ENCODE assay signal across 8 cellular contexts in genomic region chr2:119759451-119760236, GRCh38. TPM values are rescaled to one million over a fixed set of nuclear protein-coding genes. Genes with fewer than 3 reads are reported as not detected.
DNase-seq lines count a peak whose midpoint lies in the region; ATAC-seq and TF ChIP-seq lines count a peak whose summit lies in the region.

PTPN4 (plus strand) TSS chr2:119759922; CDS start chr2:119809854, 49,932 bp downstream.

- H3K9me3 Mint-ChIP-seq in activated CD4-positive, alpha-beta T cell treated with anti-CD3 and anti-CD28 coated beads, Interleukin-2, amount 10 ng/mL, durations not matched to agents 7 days and 5 days = no peaks in the 10 kb centered on the region

- ATAC-seq in GM19328 (IDR thresholded peaks at IDR 0.05; ENCODE audit: unreplicated experiment) = peak; percentile 96
- ATAC-seq in HG03520 (IDR thresholded peaks at IDR 0.05; ENCODE audit: unreplicated experiment) = peak; percentile 95

- POLR2A ChIA-PET in activated CD4-positive, alpha-beta T cell treated with anti-CD3 and anti-CD28 coated beads, Interleukin-2, amount 10 ng/mL, durations not matched to agents 7 days and 5 days (lab: Charles Lee) = interaction anchor here (0.6 to 0.7 kb wide), 4 partner anchors 10 to 624 kb away, joined by 3 read pairs; no protein-coding TSS in a partner anchor

- peaks cover 39% of the 10 kb centered on the region for H3K4me1 ChIP-seq in BLaER1

- no peaks in the 10 kb centered on the region for H3K9me3 ChIP-seq in BLaER1

- peak; percentile 98 for DNase-seq in NCI-H69 (lab: John Stamatoyannopoulos, UW)
- peak; percentile 97 for DNase-seq in activated CD4-positive, alpha-beta T cell treated with anti-CD3 and anti-CD28 coated beads, Interleukin-2, amount 10 ng/mL, durations not matched to agents 7 days and 5 days
- peak; percentile 96 for DNase-seq in coronary artery (ENCODE audit: low spot score)
- DNase-seq in stimulated activated CD4-positive, alpha-beta T cell treated with anti-CD3 and anti-CD28 coated beads, Interleukin-1b, Interleukin-23, amount 100 ng/mL, for 4 hours (ENCODE audit: low read depth in 2 of 2) = peak; percentile 86 to 90

- peaks cover 41% of the 10 kb centered on the region for H3K4me1 Mint-ChIP-seq in activated CD4-positive, alpha-beta T cell treated with anti-CD3 and anti-CD28 coated beads, Interleukin-2, amount 10 ng/mL, durations not matched to agents 7 days and 5 days

- peak within 1 kb of the TSS; percentile 94 for H3K27ac Mint-ChIP-seq in activated CD4-positive, alpha-beta T cell treated with anti-CD3 and anti-CD28 coated beads, Interleukin-2, amount 10 ng/mL, durations not matched to agents 7 days and 5 days

- H3K4me3 Mint-ChIP-seq in activated CD4-positive, alpha-beta T cell treated with anti-CD3 and anti-CD28 coated beads, Interleukin-2, amount 10 ng/mL, durations not matched to agents 7 days and 5 days = peak within 1 kb of the TSS; percentile 92

- H3K9ac ChIP-seq in BLaER1 = peak within 1 kb of the TSS; percentile 89

- TF ChIP-seq CTCF in coronary artery (IDR thresholded peaks at IDR 0.05) = no peak

- CTCF ChIA-PET in activated CD4-positive, alpha-beta T cell treated with anti-CD3 and anti-CD28 coated beads, Interleukin-2, amount 10 ng/mL, durations not matched to agents 7 days and 5 days (lab: Charles Lee) = interaction anchor here (0.6 to 1.0 kb wide), 2 partner anchors 10 to 56 kb away, joined by 3 read pairs; no protein-coding TSS in a partner anchor

- H3K27ac ChIP-seq in BLaER1 = peak within 1 kb of the TSS; percentile 91
- H3K27ac ChIP-seq in coronary artery = peak within 1 kb of the TSS; percentile 72 to 90
- peak within 1 kb of the TSS; percentile 94 for H3K27ac ChIP-seq in layer of hippocampus (ENCODE audit: low read depth, low read length)

- H3K4me3 ChIP-seq in BLaER1 (peak within 1 kb of the TSS; percentile 93), coronary artery (peak within 1 kb of the TSS; percentile 86)

- H3K4me2 ChIP-seq in BLaER1 = peak within 1 kb of the TSS; percentile 90

- no peaks in the 10 kb centered on the region for H3K36me3 ChIP-seq in BLaER1

- H3K36me3 Mint-ChIP-seq in activated CD4-positive, alpha-beta T cell treated with anti-CD3 and anti-CD28 coated beads, Interleukin-2, amount 10 ng/mL, durations not matched to agents 7 days and 5 days (ENCODE audit: low read depth) = peaks cover 1% of the 10 kb centered on the region

- peaks cover 1% of the 10 kb centered on the region for H3K27me3 Mint-ChIP-seq in activated CD4-positive, alpha-beta T cell treated with anti-CD3 and anti-CD28 coated beads, Interleukin-2, amount 10 ng/mL, durations not matched to agents 7 days and 5 days

- H3K27me3 ChIP-seq in BLaER1 = no peaks in the 10 kb centered on the region
- no peaks in the 10 kb centered on the region for H3K27me3 ChIP-seq in layer of hippocampus (ENCODE audit: control insufficient read depth, insufficient read depth, low read length)

- H4K20me1 ChIP-seq in BLaER1 = peaks cover 17% of the 10 kb centered on the region; the same call in 1 of the 2 replicates

RNA-seq across cellular contexts. Expression of gene PTPN4, which starts in this region (rescaled TPM):
- total RNA-seq in activated CD4-positive, alpha-beta T cell treated with anti-CD3 and anti-CD28 coated beads, Interleukin-2, amount 10 ng/mL, durations not matched to agents 7 days and 5 days = 10 to 100 TPM; 75.2 to 95.9 TPM

Comparison
In these comparisons a context has a peak if more than half of its experiments do, and no peak if none do; other contexts are left out.
1. Peak in every context shown above with its lines: DNase-seq, ATAC-seq, H3K4me3 ChIP-seq and H3K27ac ChIP-seq.